ENCODE assay signal across 8 cellular contexts in the genomic region with DNA sequence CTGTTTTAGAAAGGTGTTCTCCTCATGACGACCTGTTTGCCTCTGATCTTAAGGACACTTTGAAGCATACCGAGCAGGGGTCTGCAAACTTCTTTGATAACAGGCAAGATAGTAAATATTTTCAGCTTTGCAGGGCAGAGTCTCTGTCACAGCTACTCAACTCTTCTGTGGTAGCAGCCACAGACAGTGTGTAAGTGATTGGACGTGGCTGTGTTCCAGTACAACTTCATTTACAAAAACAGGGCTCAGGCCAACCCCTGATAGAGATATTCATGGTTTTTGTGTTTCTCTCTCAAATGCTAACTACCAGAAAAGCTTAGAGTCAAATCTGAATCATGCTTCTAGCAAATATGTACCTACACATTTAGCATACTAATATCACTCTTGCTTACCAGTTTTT. TPM values are rescaled to one million over a fixed set of nuclear protein-coding genes. Genes with fewer than 3 reads are reported as not detected.
DNase-seq lines count a peak whose midpoint lies in the region; ATAC-seq and TF ChIP-seq lines count a peak whose summit lies in the region.

No MANE protein-coding gene starts in this region.

- BruUV-seq in HCT116 (replicated peaks; lab: Mats Ljungman, UMichigan) (no TSS peak), Panc1 (replicated peaks; lab: Mats Ljungman, UMichigan) (no TSS peak)

- RAD21 ChIA-PET in HCT116 (lab: Charles Lee; ENCODE audit: low non-redundant PET in 1 of 2, low total read pairs in 2 of 2, uncharacterized antibody in 2 of 2, unreplicated experiment in 2 of 2): no interaction called here

- H3K27me3 ChIP-seq in HCT116 (ENCODE audit: insufficient read depth, low read length) (no peaks in the 10 kb centered on the region), Panc1 (ENCODE audit: control insufficient read depth, insufficient read depth, low read length) (no peaks in the 10 kb centered on the region), subcutaneous abdominal adipose tissue (ENCODE audit: control insufficient read depth in 5 of 5, insufficient read depth in 4 of 5, low read length in 5 of 5) (no peaks in the 10 kb centered on the region), ovary (no peaks in the 10 kb centered on the region)

- intact Hi-C loops in HCT116 (cut with micrococcal nuclease) (loop anchor here (5.0 kb wide), 1 partner anchor 51 kb away; a partner anchor contains a TSS), Panc1 (cut with micrococcal nuclease; ENCODE audit: unreplicated experiment) (no loop called here), ovary (cut with DNase I) (no loop called here)

- H3K9ac ChIP-seq in HCT116 (ENCODE audit: low read length) (peak overlapping the region; percentile 56), subcutaneous abdominal adipose tissue (ENCODE audit: low read length in 5 of 5) (no peak overlapping the region)

- no peaks in the 10 kb centered on the region; the same call in none of the 2 replicates for H4K20me1 ChIP-seq in HCT116 (ENCODE audit: insufficient read depth)

- ATAC-seq in HCT116 (no peak), Panc1 (no peak; the same call in 1 of the 2 replicates)

- 15 to 31% (median 16%) methylated on average over 3 of the region's 3 CpGs for WGBS in ovary, 3 donors

- DNase-seq in EH (ENCODE audit: low read depth) (peak; percentile 49), HCT116 (ENCODE audit: low read depth, low spot score) (no peak), Panc1 (ENCODE audit: low read depth, low spot score) (no peak), fibroblast of the aortic adventitia (ENCODE audit: low read depth) (peak; percentile 47), occipital lobe (lab: John Stamatoyannopoulos, UW) (no peak), CD1c-positive myeloid dendritic cell (ENCODE audit: extremely low spot score) (no peak), ovary (no peak)

- no peak for TF ChIP-seq RAD21 in HCT116 (IDR thresholded peaks at IDR 0.05; ENCODE audit: low read depth)

- no peak overlapping the region for H2AFZ ChIP-seq in HCT116 (ENCODE audit: low read depth, low read length, poor library complexity, severe bottlenecking)

- H3K9me2 ChIP-seq in HCT116 (ENCODE audit: insufficient read depth): no peaks in the 10 kb centered on the region

- POLR2A ChIA-PET in HCT116 (lab: Charles Lee): interaction anchor here (1.3 kb wide), 1 partner anchor 41 kb away, joined by 4 read pairs; no protein-coding TSS in a partner anchor
- POLR2A ChIA-PET in Panc1 (lab: Charles Lee): interaction anchor here (0.6 to 0.7 kb wide), 2 partner anchors 382 to 622 kb away, joined by 3 read pairs; no protein-coding TSS in a partner anchor

- TF ChIP-seq POLR2A in HCT116 (IDR thresholded peaks at IDR 0.05; ENCODE audit: borderline replicate concordance, extremely low read depth, insufficient read depth, insufficient read length) (no peak), ovary (IDR thresholded peaks at IDR 0.05) (no peak)

- H3K4me2 ChIP-seq in HCT116 (ENCODE audit: low read length): peak overlapping the region; percentile 85

- H3K27ac ChIP-seq in HCT116 (ENCODE audit: low read depth, low read length): peak overlapping the region; percentile 99
- H3K27ac ChIP-seq in Panc1 (ENCODE audit: low read length): peak overlapping the region; percentile 91
- H3K27ac ChIP-seq in subcutaneous abdominal adipose tissue (ENCODE audit: low read depth, low read length): peak overlapping the region; percentile 73
- no peak overlapping the region for H3K27ac ChIP-seq in ovary

- TF ChIP-seq CTCF in HCT116 (IDR thresholded peaks at IDR 0.05 in 2 of 3, conservative IDR thresholded peaks at IDR 0.05 in 1 of 3; ENCODE audit: borderline replicate concordance in 1 of 3, insufficient read depth in 1 of 3, low read depth in 2 of 3, low read length in 2 of 3): no peak
- no peak for TF ChIP-seq CTCF in Panc1 (IDR thresholded peaks at IDR 0.05)
- no peak for TF ChIP-seq CTCF in fibroblast of the aortic adventitia (IDR thresholded peaks at IDR 0.05; ENCODE audit: insufficient read depth, low read length)
- TF ChIP-seq CTCF in ovary (IDR thresholded peaks at IDR 0.05): no peak

- no peaks in the 10 kb centered on the region for H3K9me3 ChIP-seq in HCT116 (ENCODE audit: control insufficient read depth in 1 of 2, insufficient read depth in 1 of 2, low read depth in 1 of 2, low read length in 2 of 2)
- no peaks in the 10 kb centered on the region for H3K9me3 ChIP-seq in Panc1 (ENCODE audit: control insufficient read depth, insufficient read depth, low read depth, low read length)
- no peaks in the 10 kb centered on the region for H3K9me3 ChIP-seq in subcutaneous abdominal adipose tissue (ENCODE audit: control insufficient read depth in 5 of 5, low read length in 5 of 5)
- no peaks in the 10 kb centered on the region for H3K9me3 ChIP-seq in ovary

- H3K79me2 ChIP-seq in HCT116 (ENCODE audit: insufficient read depth, low read length): peaks cover 86% of the 10 kb centered on the region

- H3K4me1 ChIP-seq in HCT116 (ENCODE audit: control insufficient read depth in 1 of 2, insufficient read depth in 2 of 2, low read length in 2 of 2) (peaks cover 79 to 83% of the 10 kb centered on the region in 2 experiments), Panc1 (ENCODE audit: control insufficient read depth, insufficient read depth, low read length) (peaks cover 45% of the 10 kb centered on the region), subcutaneous abdominal adipose tissue (ENCODE audit: control insufficient read depth in 5 of 5, insufficient read depth in 5 of 5, low read length in 5 of 5) (peaks cover 17 to 77% (median 65%) of the 10 kb centered on the region in 5 donors), ovary (ENCODE audit: insufficient read depth) (peaks cover 15% of the 10 kb centered on the region)

- TF ChIP-seq EP300 in ovary (IDR thresholded peaks at IDR 0.05): no peak

- H3K36me3 ChIP-seq in HCT116 (ENCODE audit: control insufficient read depth in 1 of 2, insufficient read depth in 2 of 2, low read length in 2 of 2) (peaks cover 11 to 62% of the 10 kb centered on the region in 2 experiments; a peak in 3 of 4 replicates), Panc1 (ENCODE audit: control insufficient read depth, insufficient read depth, low read length) (no peaks in the 10 kb centered on the region; the same call in none of the 2 replicates), subcutaneous abdominal adipose tissue (ENCODE audit: control insufficient read depth in 5 of 5, insufficient read depth in 5 of 5, low read length in 5 of 5) (peaks cover 28 to 65% (median 48%) of the 10 kb centered on the region in 5 donors), ovary (no peaks in the 10 kb centered on the region)

- H3K4me3 ChIP-seq in HCT116 (replicated peaks in 1 of 2; ENCODE audit: low read depth in 1 of 2, low read length in 2 of 2) (peak overlapping the region in 1 of 2 experiments; percentile 52; a peak in 2 of 4 replicates), Panc1 (ENCODE audit: low read depth in 2 of 2, low read length in 2 of 2) (no peak overlapping the region), fibroblast of the aortic adventitia (ENCODE audit: low read depth, low read length) (no peak overlapping the region), subcutaneous abdominal adipose tissue (ENCODE audit: low read depth in 1 of 5, low read length in 5 of 5) (peak overlapping the region in 2 of 5 donors; percentile 34 to 44), ovary (no peak overlapping the region)

- in situ Hi-C loops in Panc1 (cut with HindIII; ENCODE audit: low pct_unique_long_range_greater_than_20kb, low sequenced_read_pairs): no loop called here

- CTCF ChIA-PET in HCT116 (lab: Charles Lee) (no interaction called here), Panc1 (lab: Charles Lee) (interaction anchor here (0.5 kb wide), 1 partner anchor 419 kb away, joined by 4 read pairs; no protein-coding TSS in a partner anchor)

TF ChIP-seq in HCT116, 20 proteins besides CTCF, POLR2A, EP300 and RAD21:
- TF ChIP-seq EZH2 (IDR thresholded peaks at IDR 0.05) (no peak), ZNF274 (IDR thresholded peaks at IDR 0.05; ENCODE audit: low read depth, low read length) (no peak), JUND (IDR thresholded peaks at IDR 0.05) (no peak; the same call in 1 of the 2 replicates), YY1 (IDR thresholded peaks at IDR 0.05; ENCODE audit: extremely low read depth, insufficient replicate concordance, low read depth, low read length) (no peak), SIN3A (IDR thresholded peaks at IDR 0.05; ENCODE audit: low read depth) (no peak), CBX3 (IDR thresholded peaks at IDR 0.05; ENCODE audit: low read depth) (no peak), POLR2AphosphoS5 (IDR thresholded peaks at IDR 0.05; ENCODE audit: low read depth, low read length) (no peak), SP1 (IDR thresholded peaks at IDR 0.05; ENCODE audit: low read depth) (no peak)
- TF ChIP-seq, protein P1, sequence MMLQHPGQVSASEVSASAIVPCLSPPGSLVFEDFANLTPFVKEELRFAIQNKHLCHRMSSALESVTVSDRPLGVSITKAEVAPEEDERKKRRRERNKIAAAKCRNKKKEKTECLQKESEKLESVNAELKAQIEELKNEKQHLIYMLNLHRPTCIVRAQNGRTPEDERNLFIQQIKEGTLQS (IDR thresholded peaks at IDR 0.05): no peak

RNA-seq across cellular contexts. Expression of a gene that starts 51.5 kb away (rescaled TPM):
- total RNA-seq in HCT116 (2021; ENCODE audit: unreplicated experiment) (22.5 TPM), Panc1 (2021; ENCODE audit: unreplicated experiment) (45.9 TPM), fibroblast of the aortic adventitia (ENCODE audit: low replicate concordance) (119 and 393 TPM in 2 replicates), occipital lobe (5.8 TPM), ovary (10 to 100 TPM; 26.8 to 62.8 (median 53.8) TPM)
- 8.1 and 8.9 TPM in 2 replicates for polyA plus RNA-seq in HCT116 (2012)
- polyA plus RNA-seq in Panc1 (2012; ENCODE audit: insufficient read length): 38.8 TPM
- 100 to 1,000 TPM in 1 of 2 donors, 10 to 100 TPM in 1; 39.4 to 158 TPM for polyA plus RNA-seq in ovary

Comparison
In these comparisons a context has a peak if more than half of its experiments do, and no peak if none do; other contexts are left out.
1. DNase-seq: peak in EH (single experiment) and fibroblast of the aortic adventitia (single experiment); none in HCT116 (single experiment), Panc1 (single experiment), occipital lobe (single experiment), CD1c-positive myeloid dendritic cell (single experiment) and ovary (0 of 5).
2. H3K27ac ChIP-seq: peak in HCT116 (single experiment), Panc1 (single experiment) and subcutaneous abdominal adipose tissue (single experiment); none in ovary (0 of 2).